In the genomic region with DNA sequence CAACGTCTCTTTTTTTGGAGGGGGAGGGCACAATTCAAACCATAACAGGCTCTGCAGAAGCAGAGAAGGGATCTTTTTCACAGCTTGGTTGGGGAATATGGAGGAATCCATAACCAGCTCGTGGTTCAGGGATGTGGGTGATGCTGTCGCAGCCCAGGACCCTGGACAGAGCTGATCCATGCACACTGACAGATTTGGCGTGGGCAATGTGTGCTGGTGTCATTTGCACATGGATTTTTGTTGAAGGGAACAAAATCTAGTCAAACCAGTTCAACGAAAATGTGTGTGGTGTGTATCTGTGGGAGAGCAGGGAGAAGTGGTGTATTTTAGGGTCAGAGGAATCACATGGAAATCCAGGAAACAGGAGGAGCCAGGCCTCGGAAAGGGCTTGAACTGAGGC, we compare ENCODE assay signal across 1 cellular context.
TF ChIP-seq lines count a peak whose summit lies in the region.

No MANE protein-coding gene starts in this region.

TF ChIP-seq in H1, 55 proteins besides CTCF, POLR2A, EP300 and RAD21:
- no peak for TF ChIP-seq CTBP2 (IDR thresholded peaks at IDR 0.05; ENCODE audit: borderline replicate concordance, insufficient read depth, insufficient read length, low read length)
- peak; percentile 67 to 90; a peak in 3 of 4 replicates for TF ChIP-seq SIN3A (conservative IDR thresholded peaks at IDR 0.05 in 1 of 2, IDR thresholded peaks at IDR 0.05 in 1 of 2; ENCODE audit: low read depth in 1 of 2, low read length in 2 of 2)
- peak; percentile 65; the same call in 1 of the 2 replicates for TF ChIP-seq MAX (IDR thresholded peaks at IDR 0.05)
- 0 out of 4 replicates have a peak, but pooled peaks of 1 of the 2 experiments have one; percentile 48 for TF ChIP-seq HDAC2 (IDR thresholded peaks at IDR 0.05; ENCODE audit: borderline replicate concordance in 1 of 2, low read depth in 2 of 2, low read length in 2 of 2)
- no peak for TF ChIP-seq ZNF274 (IDR thresholded peaks at IDR 0.05; ENCODE audit: borderline replicate concordance, extremely low read depth, low read length)
